21 cellular contexts compared by ENCODE assay signal in the genomic region with DNA sequence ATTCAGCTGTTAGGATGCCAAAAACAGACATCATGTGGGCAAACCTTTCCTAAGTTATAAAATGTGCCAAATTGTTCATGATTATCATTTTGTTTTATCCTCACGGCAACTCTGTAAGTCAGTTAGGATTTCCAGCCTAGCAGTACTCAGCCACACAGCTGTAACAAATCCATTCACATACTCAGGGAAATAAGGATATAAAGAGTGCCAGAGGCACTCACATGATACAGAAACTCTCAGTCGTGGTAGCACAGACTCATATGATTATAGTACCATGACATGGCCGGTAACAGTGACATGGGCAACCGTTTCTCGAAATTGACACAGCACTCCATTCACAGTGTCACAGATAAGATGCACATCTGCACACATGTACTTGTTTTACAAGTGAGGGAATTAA.
"Had no signal": no experiment of that assay in that cellular context is flagged by ENCODE, and none has a peak within 500 bp of the region (broad histone marks: within the 10 kb centered on the region; RNA-seq: fewer than 3 reads in every experiment).

No MANE protein-coding gene starts in this region.

- H3K36me3 Mint-ChIP-seq: natural killer cell; stimulated activated effector memory CD8-positive, alpha-beta T cell treated with anti-CD3 and anti-CD28 coated beads, Interleukin-12 subunit alpha, Interleukin-12 subunit beta, amount 100 ng/mL, for 72 hours had no signal

- H3K4me1 Mint-ChIP-seq: natural killer cell; stimulated activated effector memory CD8-positive, alpha-beta T cell treated with anti-CD3 and anti-CD28 coated beads, Interleukin-12 subunit alpha, Interleukin-12 subunit beta, amount 100 ng/mL, for 72 hours had no signal

- H3K9me3 Mint-ChIP-seq: neural crest cell had no signal

- H3K4me3 ChIP-seq: gastrocnemius medialis, pancreas, right lobe of liver, stomach, thyroid gland had no signal

- ATAC-seq: esophagus mucosa; natural killer cell; right lobe of liver; stimulated activated effector memory CD8-positive, alpha-beta T cell treated with anti-CD3 and anti-CD28 coated beads, Interleukin-12 subunit alpha, Interleukin-12 subunit beta, amount 100 ng/mL, for 72 hours had no signal

- H3K27me3 ChIP-seq: gastrocnemius medialis, neutrophil, pancreas, right lobe of liver, stomach, thyroid gland had no signal

- H3K4me1 ChIP-seq: pancreas, right lobe of liver, stomach, thyroid gland had no signal

- FAIRE-seq: colon, keratinocyte, pancreas had no signal

- H3K27ac ChIP-seq: dorsolateral prefrontal cortex, epithelial cell of prostate, gastrocnemius medialis, neutrophil, pancreas, right lobe of liver, thyroid gland had no signal

- H3K4me3 Mint-ChIP-seq: natural killer cell; neural crest cell; stimulated activated effector memory CD8-positive, alpha-beta T cell treated with anti-CD3 and anti-CD28 coated beads, Interleukin-12 subunit alpha, Interleukin-12 subunit beta, amount 100 ng/mL, for 72 hours had no signal

- H3K9me3 ChIP-seq: gastrocnemius medialis, neutrophil, pancreas, right lobe of liver, stomach, thyroid gland had no signal

- DNase-seq: effector CD4-positive, alpha-beta T cell; gastrocnemius medialis; mesendoderm; midbrain; natural killer cell; pancreas; right lobe of liver; stimulated activated CD4-positive, alpha-beta T cell treated with anti-CD3 and anti-CD28 coated beads, Interleukin-2, amount 100 ng/mL, for 24 hours; stimulated activated CD4-positive, alpha-beta T cell treated with anti-CD3 and anti-CD28 coated beads, Interleukin-4, amount 100 ng/mL, for 24 hours; stimulated activated naive CD4-positive, alpha-beta T cell treated with Interleukin-2 at 50 U/mL for 16 hours; stomach; thyroid gland; trophoblast cell had no signal

- H3K36me3 ChIP-seq: gastrocnemius medialis, neutrophil, pancreas, right lobe of liver, stomach, thyroid gland had no signal

- H3K27ac Mint-ChIP-seq: natural killer cell; stimulated activated effector memory CD8-positive, alpha-beta T cell treated with anti-CD3 and anti-CD28 coated beads, Interleukin-12 subunit alpha, Interleukin-12 subunit beta, amount 100 ng/mL, for 72 hours had no signal
